ENCODE assay signal across 12 cellular contexts in genomic region chr13:99985886-99986527, GRCh38. TPM values are rescaled to one million over a fixed set of nuclear protein-coding genes. Genes with fewer than 3 reads are reported as not detected.
DNase-seq lines count a peak whose midpoint lies in the region; ATAC-seq, FAIRE-seq and TF ChIP-seq lines count a peak whose summit lies in the region.
"Had no signal": no experiment of that assay in that cellular context is flagged by ENCODE, and none has a peak within 500 bp of the region (broad histone marks: within the 10 kb centered on the region; RNA-seq: fewer than 3 reads in every experiment).

No MANE protein-coding gene starts in this region.

- H3K56ac ChIP-seq in H1 (replicated peaks; ENCODE audit: insufficient read length, low read depth, low read length): no peak overlapping the region

- no peak overlapping the region for H3K14ac ChIP-seq in H1 (ENCODE audit: insufficient read length)

- no peak overlapping the region for H2BK12ac ChIP-seq in H1 (ENCODE audit: low read depth, low read length)

- no peak overlapping the region for H3K18ac ChIP-seq in H1 (ENCODE audit: extremely low read depth, low read length)

- 53% methylated on average over 15 of the region's 15 CpGs; no CpG with 5 or more reads in 1 of the 2 experiments for WGBS in H1 (ENCODE audit: extremely low coverage in 1 of 2, insufficient coverage in 1 of 2, insufficient read length in 1 of 2, insufficient replicate concordance in 2 of 2, low coverage in 1 of 2, low lambda C conversion rate in 2 of 2, missing lambda C conversion rate in 1 of 2), 2 experiments
- WGBS in suprapubic skin: 37% methylated on average over 15 of the region's 15 CpGs
- WGBS in testis, 2 donors: 27% methylated on average over 15 of the region's 15 CpGs

- H4K91ac ChIP-seq in H1 (replicated peaks; ENCODE audit: insufficient read length, low read length): no peak overlapping the region

- H3K4me3 ChIP-seq in Panc1 (ENCODE audit: low read depth in 2 of 2, low read length in 2 of 2) (peak overlapping the region; percentile 38 to 61), H1 (ENCODE audit: extremely low read depth in 1 of 4, insufficient read depth in 2 of 4, low read depth in 3 of 4, low read length in 4 of 4) (peak overlapping the region; percentile 50 to 94 (median 61)), suprapubic skin (no peak overlapping the region), testis (no peak overlapping the region)
- H3K4me3 ChIP-seq: Peyer's patch had no signal

- POLR2A ChIA-PET in activated CD4-positive, alpha-beta T cell treated with anti-CD3 and anti-CD28 coated beads, Interleukin-2, amount 10 ng/mL, durations not matched to agents 7 days and 5 days (lab: Charles Lee): no interaction called here
- POLR2A ChIA-PET in activated CD4-positive, alpha-beta T cell treated with anti-CD3 and anti-CD28 coated beads for 36 hours (lab: Charles Lee): no interaction called here
- POLR2A ChIA-PET in Panc1 (lab: Charles Lee): no interaction called here
- POLR2A ChIA-PET in H1 (lab: Charles Lee; ENCODE audit: partially characterized antibody): interaction anchor here (2.1 to 11.2 kb wide), 7 partner anchors 8 to 28 kb away, joined by 10 to 145 read pairs (median 32); partner anchors contain the start of gene ZIC5

- peak overlapping the region; percentile 74 for H3K27ac Mint-ChIP-seq in activated CD4-positive, alpha-beta T cell treated with anti-CD3 and anti-CD28 coated beads, Interleukin-2, amount 10 ng/mL, durations not matched to agents 7 days and 5 days
- H3K27ac Mint-ChIP-seq in activated CD4-positive, alpha-beta T cell treated with anti-CD3 and anti-CD28 coated beads for 36 hours: no peak overlapping the region

- peaks cover 17% of the 10 kb centered on the region for H3K4me1 ChIP-seq in Panc1 (ENCODE audit: control insufficient read depth, insufficient read depth, low read length)
- peaks cover 0 to 28% (median 14%) of the 10 kb centered on the region in 4 experiments; a peak in 6 of 7 replicates for H3K4me1 ChIP-seq in H1 (replicated peaks in 1 of 4; ENCODE audit: control insufficient read depth in 3 of 4, insufficient read depth in 4 of 4, low read length in 3 of 4)
- H3K4me1 ChIP-seq in suprapubic skin: peaks cover 55% of the 10 kb centered on the region
- no peaks in the 10 kb centered on the region for H3K4me1 ChIP-seq in testis

- no peak overlapping the region for H4K5ac ChIP-seq in H1 (ENCODE audit: insufficient read length, low read depth, low read length)

- no peak for FAIRE-seq in H1 (lab: Jason Lieb, UNC)

- H3K9me3 Mint-ChIP-seq in activated CD4-positive, alpha-beta T cell treated with anti-CD3 and anti-CD28 coated beads, Interleukin-2, amount 10 ng/mL, durations not matched to agents 7 days and 5 days: no peaks in the 10 kb centered on the region
- H3K9me3 Mint-ChIP-seq in activated CD4-positive, alpha-beta T cell treated with anti-CD3 and anti-CD28 coated beads for 36 hours (ENCODE audit: low read depth): no peaks in the 10 kb centered on the region

- H3K23me2 ChIP-seq in H1 (ENCODE audit: low read depth, low read length): peaks cover 37% of the 10 kb centered on the region

- H3K9ac ChIP-seq in H1 (replicated peaks in 1 of 4; ENCODE audit: extremely low read depth in 1 of 4, low read depth in 3 of 4, low read length in 3 of 4): peak overlapping the region in 2 of 4 experiments; percentile 20 to 51; a peak in 4 of 7 replicates

- peaks cover 6% of the 10 kb centered on the region for H3K36me3 Mint-ChIP-seq in activated CD4-positive, alpha-beta T cell treated with anti-CD3 and anti-CD28 coated beads, Interleukin-2, amount 10 ng/mL, durations not matched to agents 7 days and 5 days (ENCODE audit: low read depth)
- H3K36me3 Mint-ChIP-seq in activated CD4-positive, alpha-beta T cell treated with anti-CD3 and anti-CD28 coated beads for 36 hours (ENCODE audit: low read depth): no peaks in the 10 kb centered on the region

- H3K9me3 ChIP-seq in Panc1 (ENCODE audit: control insufficient read depth, insufficient read depth, low read depth, low read length): no peaks in the 10 kb centered on the region
- no peaks in the 10 kb centered on the region; a peak in 1 of 4 replicates for H3K9me3 ChIP-seq in H1 (ENCODE audit: insufficient read depth in 2 of 2, low read depth in 1 of 2, low read length in 1 of 2)
- no peaks in the 10 kb centered on the region for H3K9me3 ChIP-seq in suprapubic skin
- H3K9me3 ChIP-seq in testis: no peaks in the 10 kb centered on the region

- peak overlapping the region; percentile 96 for H3K27ac ChIP-seq in Panc1 (ENCODE audit: low read length)
- H3K27ac ChIP-seq in H1 (ENCODE audit: low read depth, low read length): no peak overlapping the region
- no peak overlapping the region for H3K27ac ChIP-seq in suprapubic skin
- no peak overlapping the region for H3K27ac ChIP-seq in testis
- H3K27ac ChIP-seq: Peyer's patch had no signal

- H2BK5ac ChIP-seq in H1 (ENCODE audit: low read depth, low read length): no peak overlapping the region

- peaks cover 32% of the 10 kb centered on the region for H3K4me1 Mint-ChIP-seq in activated CD4-positive, alpha-beta T cell treated with anti-CD3 and anti-CD28 coated beads, Interleukin-2, amount 10 ng/mL, durations not matched to agents 7 days and 5 days
- peaks cover 35% of the 10 kb centered on the region for H3K4me1 Mint-ChIP-seq in activated CD4-positive, alpha-beta T cell treated with anti-CD3 and anti-CD28 coated beads for 36 hours

- TF ChIP-seq POLR2A in H1 (IDR thresholded peaks at IDR 0.05; ENCODE audit: control extremely low read depth in 1 of 2, low read depth in 2 of 2, low read length in 2 of 2): no peak
- TF ChIP-seq POLR2A in suprapubic skin (IDR thresholded peaks at IDR 0.05): no peak
- no peak for TF ChIP-seq POLR2A in testis (IDR thresholded peaks at IDR 0.05)

- H3K79me1 ChIP-seq in H1 (ENCODE audit: low read depth, low read length): no peaks in the 10 kb centered on the region; the same call in 1 of the 2 replicates

- peak overlapping the region; percentile 91 to 95 for H3K4me2 ChIP-seq in H1 (ENCODE audit: insufficient read depth in 1 of 2, low read depth in 2 of 2, low read length in 2 of 2)

- no peak overlapping the region for H2AFZ ChIP-seq in H1 (ENCODE audit: low read length)

- no peak overlapping the region for H2BK20ac ChIP-seq in H1 (ENCODE audit: low read length)

- no peak overlapping the region for H3K23ac ChIP-seq in H1 (ENCODE audit: insufficient read length)

- no peak overlapping the region for H2BK120ac ChIP-seq in H1 (replicated peaks; ENCODE audit: low read depth, low read length)

- no peak for DNase-seq in activated CD4-positive, alpha-beta T cell treated with anti-CD3 and anti-CD28 coated beads, Interleukin-2, amount 10 ng/mL, durations not matched to agents 7 days and 5 days
- DNase-seq in activated CD4-positive, alpha-beta T cell treated with anti-CD3 and anti-CD28 coated beads for 36 hours: no peak
- DNase-seq in Panc1 (ENCODE audit: low read depth, low spot score): no peak
- DNase-seq in H1 (ENCODE audit: low read depth in 1 of 2, low spot score in 2 of 2): peak in 1 of 2 experiments; percentile 35
- peak; percentile 1 for DNase-seq in pons (ENCODE audit: low spot score)
- no peak for DNase-seq in mesenteric fat pad (ENCODE audit: low spot score)
- DNase-seq in suprapubic skin (ENCODE audit: low spot score in 2 of 2): no peak
- no peak for DNase-seq in testis
- DNase-seq: activated CD4-positive, alpha-beta T cell treated with anti-CD3 and anti-CD28 coated beads for 1 hour; kidney glomerular epithelial cell; Peyer's patch had no signal

- no peaks in the 10 kb centered on the region for H3K27me3 ChIP-seq in Panc1 (ENCODE audit: control insufficient read depth, insufficient read depth, low read length)
- peaks cover 1 to 31% (median 17%) of the 10 kb centered on the region in 4 experiments; a peak in 6 of 7 replicates for H3K27me3 ChIP-seq in H1 (replicated peaks in 1 of 4; ENCODE audit: control insufficient read depth in 3 of 4, extremely low read depth in 1 of 4, insufficient read depth in 3 of 4, low read length in 3 of 4)
- H3K27me3 ChIP-seq in suprapubic skin: peaks cover 100% of the 10 kb centered on the region
- H3K27me3 ChIP-seq in testis: no peaks in the 10 kb centered on the region

- ATAC-seq in activated CD4-positive, alpha-beta T cell treated with anti-CD3 and anti-CD28 coated beads for 36 hours: no peak
- ATAC-seq in Panc1: no peak

- H4K20me1 ChIP-seq in H1 (replicated peaks in 1 of 2; ENCODE audit: control insufficient read depth in 1 of 2, insufficient read depth in 2 of 2, low read length in 2 of 2): peaks cover 18 to 27% of the 10 kb centered on the region in 2 experiments

- no peak for TF ChIP-seq CTCF in Panc1 (IDR thresholded peaks at IDR 0.05)
- no peak for TF ChIP-seq CTCF in H1 (IDR thresholded peaks at IDR 0.05; ENCODE audit: control extremely low read depth in 1 of 3, insufficient read depth in 1 of 3, low read depth in 1 of 3, low read length in 3 of 3)
- no peak for TF ChIP-seq CTCF in suprapubic skin (IDR thresholded peaks at IDR 0.05)
- TF ChIP-seq CTCF in testis (IDR thresholded peaks at IDR 0.05): no peak

- intact Hi-C loops in activated CD4-positive, alpha-beta T cell treated with anti-CD3 and anti-CD28 coated beads for 36 hours (cut with DNase I, micrococcal nuclease): loop anchor here (2.0 to 10.0 kb wide), 5 partner anchors 15 to 529 kb away; partner anchors contain the start of gene ZIC5 (in 1 of the 2)
- intact Hi-C loops in Panc1 (cut with micrococcal nuclease; ENCODE audit: unreplicated experiment) (loop anchor here (5.0 kb wide), 1 partner anchor 101 kb away; the partner anchor contains the start of gene PCCA), testis (cut with DNase I; ENCODE audit: low total_unique reads) (no loop called here)

- TF ChIP-seq RAD21 in H1 (IDR thresholded peaks at IDR 0.05 in 1 of 2, conservative IDR thresholded peaks at IDR 0.05 in 1 of 2; ENCODE audit: low read depth in 2 of 2, low read length in 2 of 2): no peak

- H3K27me3 Mint-ChIP-seq in activated CD4-positive, alpha-beta T cell treated with anti-CD3 and anti-CD28 coated beads, Interleukin-2, amount 10 ng/mL, durations not matched to agents 7 days and 5 days: peaks cover 72% of the 10 kb centered on the region
- peaks cover 73% of the 10 kb centered on the region for H3K27me3 Mint-ChIP-seq in activated CD4-positive, alpha-beta T cell treated with anti-CD3 and anti-CD28 coated beads for 36 hours

- H3K4ac ChIP-seq in H1 (replicated peaks; ENCODE audit: insufficient read length, low read depth, low read length): no peak overlapping the region

- no peak overlapping the region for H2BK15ac ChIP-seq in H1 (ENCODE audit: low read length)

- TF ChIP-seq EP300 in H1 (IDR thresholded peaks at IDR 0.05; ENCODE audit: borderline replicate concordance in 1 of 2, low read depth in 2 of 2, low read length in 2 of 2) (no peak), suprapubic skin (IDR thresholded peaks at IDR 0.05) (no peak)

- H4K8ac ChIP-seq in H1 (ENCODE audit: extremely low read depth, insufficient read depth, low read length): no peak overlapping the region

- CTCF ChIA-PET in activated CD4-positive, alpha-beta T cell treated with anti-CD3 and anti-CD28 coated beads, Interleukin-2, amount 10 ng/mL, durations not matched to agents 7 days and 5 days (lab: Charles Lee): interaction anchor here (2.3 kb wide), 1 partner anchor 16 kb away, joined by 11 read pairs; the partner anchor contains the start of gene ZIC5
- CTCF ChIA-PET in activated CD4-positive, alpha-beta T cell treated with anti-CD3 and anti-CD28 coated beads for 36 hours (lab: Charles Lee): interaction anchor here (1.7 kb wide), 1 partner anchor 12 kb away, joined by 6 read pairs; no protein-coding TSS in a partner anchor
- CTCF ChIA-PET in Panc1 (lab: Charles Lee): no interaction called here
- CTCF ChIA-PET in H1 (lab: Charles Lee; ENCODE audit: partially characterized antibody): interaction anchor here (0.7 to 2.5 kb wide), 8 partner anchors 27 to 528 kb away, joined by 3 to 10 read pairs (median 4); no protein-coding TSS in a partner anchor

- no peak overlapping the region for H2AK5ac ChIP-seq in H1 (ENCODE audit: low read depth, low read length)

- TSS peak; percentile 87 for BruUV-seq in Panc1 (replicated peaks; lab: Mats Ljungman, UMichigan)

- in situ Hi-C loops in Panc1 (cut with HindIII; ENCODE audit: low pct_unique_long_range_greater_than_20kb, low sequenced_read_pairs): no loop called here

- peaks cover 3% of the 10 kb centered on the region; the same call in 1 of the 2 replicates for H3K36me3 ChIP-seq in Panc1 (ENCODE audit: control insufficient read depth, insufficient read depth, low read length)
- peaks cover 18 to 48% (median 31%) of the 10 kb centered on the region in 4 experiments; a peak in 6 of 8 replicates for H3K36me3 ChIP-seq in H1 (ENCODE audit: control insufficient read depth in 2 of 4, insufficient read depth in 4 of 4, low read length in 3 of 4)
- H3K36me3 ChIP-seq in suprapubic skin: no peaks in the 10 kb centered on the region
- no peaks in the 10 kb centered on the region for H3K36me3 ChIP-seq in testis (ENCODE audit: low read depth, missing control alignments)
- H3K36me3 ChIP-seq: Peyer's patch had no signal

- H3K4me3 Mint-ChIP-seq in activated CD4-positive, alpha-beta T cell treated with anti-CD3 and anti-CD28 coated beads, Interleukin-2, amount 10 ng/mL, durations not matched to agents 7 days and 5 days: peak overlapping the region; percentile 39
- no peak overlapping the region for H3K4me3 Mint-ChIP-seq in activated CD4-positive, alpha-beta T cell treated with anti-CD3 and anti-CD28 coated beads for 36 hours

- H3K79me2 ChIP-seq in H1 (ENCODE audit: control insufficient read depth in 1 of 2, insufficient read depth in 2 of 2, low read length in 2 of 2): peaks cover 21 to 53% of the 10 kb centered on the region in 2 experiments

RNA-seq across cellular contexts. Expression of gene ZIC2, which starts 4.4 kb away (rescaled TPM):
- not detected for total RNA-seq in activated CD4-positive, alpha-beta T cell treated with anti-CD3 and anti-CD28 coated beads, Interleukin-2, amount 10 ng/mL, durations not matched to agents 7 days and 5 days
- not detected for total RNA-seq in activated CD4-positive, alpha-beta T cell treated with anti-CD3 and anti-CD28 coated beads for 36 hours
- total RNA-seq in Panc1 (2021; ENCODE audit: unreplicated experiment): 54.5 TPM
- 43.4 TPM for polyA plus RNA-seq in Panc1 (2012; ENCODE audit: insufficient read length)
- 372 and 429 TPM in 2 replicates for total RNA-seq in H1 (2021; fragmentation: NEBNext Ultra II Directional; extraction: Animal tissue kit (Norgen Biotek cat#: 25700))
- polyA plus RNA-seq in H1 (2011; rRNA removed): 53.2 and 67.1 TPM in 2 replicates
- polyA plus RNA-seq in H1 (2011; cell fraction: cytosol; rRNA removed): 54.3 TPM
- polyA plus RNA-seq in H1 (2011; cell fraction: nucleus; rRNA removed): 212 TPM
- polyA plus RNA-seq in H1 (2012, experiment 1 of 2): 149 to 263 TPM (median 185 TPM) in 4 replicates
- 87.1 TPM for polyA plus RNA-seq in H1 (2012, experiment 2 of 2)
- 140 TPM for polyA plus RNA-seq in H1 (2013, experiment 1 of 2)
- 134 TPM for polyA plus RNA-seq in H1 (2013, experiment 2 of 2)
- polyA minus RNA-seq in H1 (2011; rRNA and poly(A)+ RNA removed): 32.3 and 40.3 TPM in 2 replicates
- 164 TPM for polyA minus RNA-seq in H1 (2011; cell fraction: cytosol; rRNA and poly(A)+ RNA removed)
- polyA minus RNA-seq in H1 (2011; cell fraction: nucleus; rRNA and poly(A)+ RNA removed): 103 TPM
- not detected for total RNA-seq in mesenteric fat pad
- total RNA-seq in suprapubic skin: not detected
- total RNA-seq in testis: 1 to 10 TPM; 1.3 to 6.9 TPM
- polyA plus RNA-seq in testis (ENCODE audit: insufficient read depth, low read depth, low replicate concordance): 11.5 TPM
- total RNA-seq: Peyer's patch, ureter had no signal

RNA-seq across cellular contexts. Expression of gene ZIC5, which starts 14.4 kb away (rescaled TPM):
- total RNA-seq in activated CD4-positive, alpha-beta T cell treated with anti-CD3 and anti-CD28 coated beads, Interleukin-2, amount 10 ng/mL, durations not matched to agents 7 days and 5 days: not detected
- not detected for total RNA-seq in activated CD4-positive, alpha-beta T cell treated with anti-CD3 and anti-CD28 coated beads for 36 hours
- total RNA-seq in Panc1 (2021; ENCODE audit: unreplicated experiment) (5.2 TPM), mesenteric fat pad (not detected), suprapubic skin (not detected), testis (1 to 10 TPM; 2.0 to 3.0 TPM)
- 2.8 TPM for polyA plus RNA-seq in Panc1 (2012; ENCODE audit: insufficient read length)
- total RNA-seq in H1 (2021; fragmentation: NEBNext Ultra II Directional; extraction: Animal tissue kit (Norgen Biotek cat#: 25700)): 51.0 and 52.7 TPM in 2 replicates
- polyA plus RNA-seq in H1 (2011; rRNA removed) (14.2 and 14.8 TPM in 2 replicates), testis (ENCODE audit: insufficient read depth, low read depth, low replicate concordance) (6.9 TPM)
- polyA plus RNA-seq in H1 (2011; cell fraction: cytosol; rRNA removed): 13.2 TPM
- 22.7 TPM for polyA plus RNA-seq in H1 (2011; cell fraction: nucleus; rRNA removed)
- 16.2 to 29.3 TPM (median 20.3 TPM) in 4 replicates for polyA plus RNA-seq in H1 (2012, experiment 1 of 2)
- polyA plus RNA-seq in H1 (2012, experiment 2 of 2): 15.1 TPM
- polyA plus RNA-seq in H1 (2013, experiment 1 of 2): 31.4 TPM
- polyA plus RNA-seq in H1 (2013, experiment 2 of 2): 28.2 TPM
- 16.6 and 20.0 TPM in 2 replicates for polyA minus RNA-seq in H1 (2011; rRNA and poly(A)+ RNA removed)
- 22.3 TPM for polyA minus RNA-seq in H1 (2011; cell fraction: cytosol; rRNA and poly(A)+ RNA removed)
- polyA minus RNA-seq in H1 (2011; cell fraction: nucleus; rRNA and poly(A)+ RNA removed): 42.4 TPM
- total RNA-seq: Peyer's patch, ureter had no signal

Comparison
In these comparisons a context has a peak if more than half of its experiments do, and no peak if none do; other contexts are left out.
1. H3K4me3 ChIP-seq: peak in Panc1 (2 of 2) and H1 (4 of 4); none in suprapubic skin (single experiment) and testis (0 of 2).